In the genomic region with DNA sequence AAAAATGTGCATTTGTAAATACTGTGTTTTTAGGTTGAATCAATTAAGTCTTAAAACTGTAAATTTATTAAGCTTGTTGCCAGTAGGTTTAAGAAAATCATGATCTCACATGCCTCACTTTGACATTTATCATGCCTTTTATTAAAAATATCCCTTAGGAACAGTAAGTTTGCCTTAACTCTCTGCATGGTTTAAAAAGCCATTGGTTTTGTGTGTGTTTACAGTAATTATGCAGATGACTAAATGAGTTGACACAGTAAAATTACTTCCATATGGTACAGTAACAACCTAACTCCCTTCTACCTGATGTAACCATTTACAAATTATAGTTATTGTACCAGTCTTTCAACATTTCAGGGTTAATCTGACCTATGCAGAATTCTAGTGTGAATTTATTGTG, we compare ENCODE assay signal across 13 cellular contexts. TPM values are rescaled to one million over a fixed set of nuclear protein-coding genes. Genes with fewer than 3 reads are reported as not detected.
DNase-seq lines count a peak whose midpoint lies in the region; ATAC-seq and TF ChIP-seq lines count a peak whose summit lies in the region.
"Had no signal": no experiment of that assay in that cellular context is flagged by ENCODE, and none has a peak within 500 bp of the region (broad histone marks: within the 10 kb centered on the region; RNA-seq: fewer than 3 reads in every experiment).

No MANE protein-coding gene starts in this region.

- peaks cover 23% of the 10 kb centered on the region for H3K36me3 Mint-ChIP-seq in neural crest cell (ENCODE audit: low read depth)
- peaks cover 35% of the 10 kb centered on the region for H3K36me3 Mint-ChIP-seq in progenitor cell of endocrine pancreas (ENCODE audit: insufficient read depth)

- ATAC-seq in Right ventricle myocardium superior (ENCODE audit: poor library complexity): no peak
- no peak for ATAC-seq in HG03565 (IDR thresholded peaks at IDR 0.05; ENCODE audit: unreplicated experiment)
- ATAC-seq: left ventricle myocardium superior; naive thymus-derived CD4-positive, alpha-beta T cell had no signal

- no peaks in the 10 kb centered on the region for H3K4me1 ChIP-seq in cardiac muscle cell (ENCODE audit: low read depth)
- H3K4me1 ChIP-seq in adipocyte (ENCODE audit: control insufficient read depth, insufficient read depth, low read length): peaks cover 34% of the 10 kb centered on the region
- H3K4me1 ChIP-seq in prostate gland (replicated peaks): no peaks in the 10 kb centered on the region
- H3K4me1 ChIP-seq: BE2C had no signal

- DNase-seq in cardiac muscle cell (ENCODE audit: low read depth in 1 of 2, low spot score in 1 of 2): no peak
- no peak for DNase-seq in Right ventricle myocardium superior
- DNase-seq in NAMALWA (ENCODE audit: low spot score): peak; percentile 28
- DNase-seq in adipocyte (ENCODE audit: low read depth): peak; percentile 14
- no peak for DNase-seq in neural crest cell (ENCODE audit: low read depth, low spot score)
- no peak for DNase-seq in prostate gland (ENCODE audit: low spot score)
- DNase-seq in progenitor cell of endocrine pancreas (ENCODE audit: low spot score, unreplicated experiment): no peak
- DNase-seq: activated CD8-positive, alpha-beta memory T cell treated with anti-CD3 and anti-CD28 coated beads, Interleukin-2, amount 50 U/mL, for 4 hours; BE2C; left ventricle myocardium superior; MV-4-11; naive thymus-derived CD4-positive, alpha-beta T cell had no signal

- no peak overlapping the region for H3K27ac Mint-ChIP-seq in neural crest cell (ENCODE audit: unreplicated experiment)
- H3K27ac Mint-ChIP-seq in progenitor cell of endocrine pancreas: no peak overlapping the region

- intact Hi-C loops in Right ventricle myocardium superior (cut with DNase I): no loop called here
- intact Hi-C loops in prostate gland (cut with DNase I): loop anchor here (10.0 kb wide), 1 partner anchor 249 kb away; a partner anchor contains a TSS

- H3K9ac ChIP-seq in adipocyte (ENCODE audit: low read length): no peak overlapping the region

- no peak for TF ChIP-seq CTCF in cardiac muscle cell (IDR thresholded peaks at IDR 0.05; ENCODE audit: low read depth, low read length)
- TF ChIP-seq CTCF in neural crest cell (conservative IDR thresholded peaks at IDR 0.05): no peak
- TF ChIP-seq CTCF in prostate gland (IDR thresholded peaks at IDR 0.05): no peak
- TF ChIP-seq CTCF in progenitor cell of endocrine pancreas (IDR thresholded peaks at IDR 0.05; ENCODE audit: unreplicated experiment): no peak

- H3K4me3 Mint-ChIP-seq in neural crest cell (peak overlapping the region; percentile 26), progenitor cell of endocrine pancreas (ENCODE audit: low read depth) (no peak overlapping the region)
- H3K4me3 Mint-ChIP-seq: naive thymus-derived CD4-positive, alpha-beta T cell had no signal

- H3K9me3 Mint-ChIP-seq in neural crest cell: no peaks in the 10 kb centered on the region
- no peaks in the 10 kb centered on the region for H3K9me3 Mint-ChIP-seq in progenitor cell of endocrine pancreas (ENCODE audit: low read depth)
- H3K9me3 Mint-ChIP-seq: naive thymus-derived CD4-positive, alpha-beta T cell had no signal

- H3K27me3 Mint-ChIP-seq in neural crest cell (ENCODE audit: low read depth): no peaks in the 10 kb centered on the region
- no peaks in the 10 kb centered on the region for H3K27me3 Mint-ChIP-seq in progenitor cell of endocrine pancreas
- H3K27me3 Mint-ChIP-seq: naive thymus-derived CD4-positive, alpha-beta T cell had no signal

- no peaks in the 10 kb centered on the region for H3K9me3 ChIP-seq in cardiac muscle cell (ENCODE audit: low read depth)
- no peaks in the 10 kb centered on the region for H3K9me3 ChIP-seq in adipocyte (ENCODE audit: control insufficient read depth, low read length)
- H3K9me3 ChIP-seq in prostate gland: no peaks in the 10 kb centered on the region
- H3K9me3 ChIP-seq: BE2C had no signal

- no peaks in the 10 kb centered on the region for H3K27me3 ChIP-seq in cardiac muscle cell
- H3K27me3 ChIP-seq in adipocyte (replicated peaks; ENCODE audit: control insufficient read depth, insufficient read depth, low read length): no peaks in the 10 kb centered on the region
- H3K27me3 ChIP-seq in prostate gland (replicated peaks; ENCODE audit: insufficient read depth): no peaks in the 10 kb centered on the region
- H3K27me3 ChIP-seq: BE2C had no signal

- H3K4me1 Mint-ChIP-seq in neural crest cell (peaks cover 24% of the 10 kb centered on the region), progenitor cell of endocrine pancreas (ENCODE audit: low read depth) (peaks cover 14% of the 10 kb centered on the region)

- H3K4me3 ChIP-seq in cardiac muscle cell (no peak overlapping the region), adipocyte (ENCODE audit: low read length) (no peak overlapping the region), prostate gland (no peak overlapping the region)

- H3K36me3 ChIP-seq in cardiac muscle cell: peaks cover 81% of the 10 kb centered on the region
- H3K36me3 ChIP-seq in adipocyte (ENCODE audit: control insufficient read depth, insufficient read depth, low read length, severe bottlenecking): peaks cover 92% of the 10 kb centered on the region
- peaks cover 0 to 10% of the 10 kb centered on the region in 2 donors for H3K36me3 ChIP-seq in prostate gland

- H3K27ac ChIP-seq in cardiac muscle cell (peak overlapping the region; percentile 40), prostate gland (no peak overlapping the region)

- no peak for TF ChIP-seq POLR2A in prostate gland (IDR thresholded peaks at IDR 0.05)

RNA-seq across cellular contexts. Expression of a gene that starts 6.5 kb away (rescaled TPM):
- 752 and 960 TPM in 2 replicates for total RNA-seq in cardiac muscle cell
- polyA plus RNA-seq in cardiac muscle cell: 637 and 654 TPM in 2 replicates
- 866 TPM for total RNA-seq in Right ventricle myocardium superior
- total RNA-seq in neural crest cell: 2,517 and 2,603 TPM in 2 replicates
- 1,000 to 10,000 TPM in 1 of 2 donors, 100 to 1,000 TPM in 1; 934 to 2,048 TPM for total RNA-seq in prostate gland
- total RNA-seq in progenitor cell of endocrine pancreas: 2,142 and 2,210 TPM in 2 replicates

RNA-seq across cellular contexts. Expression of a gene that starts 35.3 kb away (rescaled TPM):
- 1.7 and 1.9 TPM in 2 replicates for total RNA-seq in cardiac muscle cell
- polyA plus RNA-seq in cardiac muscle cell: 0.24 and 1.1 TPM in 2 replicates
- 3.4 TPM for total RNA-seq in Right ventricle myocardium superior
- total RNA-seq in neural crest cell: 5.3 and 5.6 TPM in 2 replicates
- 10 to 100 TPM; 11.1 to 14.0 TPM for total RNA-seq in prostate gland
- total RNA-seq in progenitor cell of endocrine pancreas: 7.5 and 8.4 TPM in 2 replicates

Comparison
In these comparisons a context has a peak if more than half of its experiments do, and no peak if none do; other contexts are left out.
1. DNase-seq: peak in NAMALWA (single experiment) and adipocyte (single experiment); none in cardiac muscle cell (0 of 2), Right ventricle myocardium superior (single experiment), neural crest cell (single experiment), prostate gland (single experiment) and progenitor cell of endocrine pancreas (single experiment).